8 cellular contexts compared by ENCODE assay signal in genomic region chr18:47754311-47755101, GRCh38.
A peak's percentile ranks its signal among the peaks of the same experiment; 100 is the strongest.
DNase-seq lines count a peak whose midpoint lies in the region; ATAC-seq and TF ChIP-seq lines count a peak whose summit lies in the region.

No MANE protein-coding gene starts in this region.

- DNase-seq in COLO668 (lab: John Stamatoyannopoulos, UW; ENCODE audit: unreplicated experiment) (peak; percentile 46), HT-29 (ENCODE audit: low spot score) (peak; percentile 44), Peyer's patch (peak in 2 of 3 donors; percentile 62 to 63)
- DNase-seq in activated naive CD4-positive, alpha-beta T cell treated with anti-CD3 and anti-CD28 coated beads, Interleukin-2, amount 50 U/mL, for 16 hours, result peak; percentile 26
- peak; percentile 26 for DNase-seq in stimulated activated CD8-positive, alpha-beta memory T cell treated with anti-CD3 and anti-CD28 coated beads, Interleukin-4, amount 100 ng/mL, for 24 hours (ENCODE audit: low read depth)

- TF ChIP-seq CTCF in Peyer's patch (IDR thresholded peaks at IDR 0.05), result peak in 5 of 6 experiments; percentile 16 to 60 (median 55)

- H3K27me3 ChIP-seq in Peyer's patch, result no peaks in the 10 kb centered on the region

- no peaks in the 10 kb centered on the region for H3K4me1 ChIP-seq in Peyer's patch

- no peaks in the 10 kb centered on the region for H3K36me3 ChIP-seq in Peyer's patch

- H3K4me3 ChIP-seq in Peyer's patch (no peak overlapping the region), iPS-18c (ENCODE audit: insufficient read depth, low read depth, low read length) (peak overlapping the region; percentile 29)

- no peak overlapping the region for H3K27ac ChIP-seq in Peyer's patch

- TF ChIP-seq POLR2A in Peyer's patch (IDR thresholded peaks at IDR 0.05), result no peak

- ATAC-seq in HG02840 (IDR thresholded peaks at IDR 0.05; ENCODE audit: low FRiP score, unreplicated experiment) (no peak), HG02884 (IDR thresholded peaks at IDR 0.05; ENCODE audit: unreplicated experiment) (no peak)

- no peaks in the 10 kb centered on the region for H3K9me3 ChIP-seq in Peyer's patch
- no peaks in the 10 kb centered on the region for H3K9me3 ChIP-seq in iPS-18c (ENCODE audit: control insufficient read depth, insufficient read depth, low read length)
